20 cellular contexts compared by ENCODE assay signal in the genomic region with DNA sequence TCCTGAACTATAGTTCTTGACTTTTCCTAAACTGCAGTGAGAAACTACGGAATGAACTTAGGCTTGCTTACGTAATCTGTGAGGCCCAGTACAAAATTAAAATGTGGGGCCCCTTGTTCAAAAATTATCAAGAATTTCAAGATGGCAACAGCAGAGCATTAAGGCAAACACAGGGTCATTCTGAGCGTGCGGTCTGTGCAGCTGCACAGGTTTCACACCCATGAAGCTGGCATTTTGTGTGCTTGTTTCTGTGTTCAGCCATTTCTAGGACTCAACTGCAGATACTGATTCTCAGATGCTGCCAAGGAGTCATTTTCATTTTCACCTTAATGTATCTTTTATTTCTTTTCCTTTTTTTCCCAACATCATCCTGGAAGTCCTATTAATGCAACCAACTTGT. TPM values are rescaled to one million over a fixed set of nuclear protein-coding genes. Genes with fewer than 3 reads are reported as not detected.
A peak's percentile ranks its signal among the peaks of the same experiment; 100 is the strongest.
DNase-seq lines count a peak whose midpoint lies in the region; ATAC-seq and TF ChIP-seq lines count a peak whose summit lies in the region.
"Had no signal": no experiment of that assay in that cellular context is flagged by ENCODE, and none has a peak within 500 bp of the region (broad histone marks: within the 10 kb centered on the region; RNA-seq: fewer than 3 reads in every experiment).

No MANE protein-coding gene starts in this region.

- H3K9me3 ChIP-seq in BLaER1 (peaks cover 32% of the 10 kb centered on the region), Loucy (ENCODE audit: insufficient read depth, low read depth, low read length) (no peaks in the 10 kb centered on the region)
- H3K9me3 ChIP-seq in CD4-positive, CD25-positive, alpha-beta regulatory T cell (ENCODE audit: control insufficient read depth in 2 of 2, low read length in 2 of 2): no peaks in the 10 kb centered on the region
- H3K9me3 ChIP-seq: BE2C, Caco-2, SJSA1 had no signal

- H3K9me3 Mint-ChIP-seq in CD4-positive, CD25-positive, alpha-beta regulatory T cell: no peaks in the 10 kb centered on the region
- peaks cover 8% of the 10 kb centered on the region for H3K9me3 Mint-ChIP-seq in activated naive CD8-positive, alpha-beta T cell treated with anti-CD3 and anti-CD28 coated beads for 36 hours
- peaks cover 0 to 7% (median 1%) of the 10 kb centered on the region in 7 donors for H3K9me3 Mint-ChIP-seq in CD14-positive monocyte
- H3K9me3 Mint-ChIP-seq: H9, IgD-negative memory B cell had no signal

- no peak for ATAC-seq in CD4-positive, CD25-positive, alpha-beta regulatory T cell (ENCODE audit: low read depth in 2 of 2)
- ATAC-seq in HG03108 (IDR thresholded peaks at IDR 0.05; ENCODE audit: unreplicated experiment): no peak

- H3K36me3 Mint-ChIP-seq in CD4-positive, CD25-positive, alpha-beta regulatory T cell: peaks cover 5% of the 10 kb centered on the region
- peaks cover 18% of the 10 kb centered on the region for H3K36me3 Mint-ChIP-seq in activated naive CD8-positive, alpha-beta T cell treated with anti-CD3 and anti-CD28 coated beads for 36 hours
- no peaks in the 10 kb centered on the region for H3K36me3 Mint-ChIP-seq in CD14-positive monocyte

- intact Hi-C loops in CD14-positive monocyte (cut with micrococcal nuclease): no loop called here

- H3K4me2 ChIP-seq in BLaER1: peak overlapping the region; percentile 76
- peak overlapping the region; percentile 68 for H3K4me2 ChIP-seq in Loucy (ENCODE audit: low read depth, low read length, poor library complexity, severe bottlenecking)
- H3K4me2 ChIP-seq: PC-9 had no signal

- H3K9me2 ChIP-seq in Loucy (replicated peaks; ENCODE audit: low read depth, low read length): no peaks in the 10 kb centered on the region

- TF ChIP-seq CTCF in Loucy (conservative IDR thresholded peaks at IDR 0.05; ENCODE audit: low read length): no peak
- TF ChIP-seq CTCF in CD14-positive monocyte (IDR thresholded peaks at IDR 0.05): no peak

- H3K4me1 ChIP-seq in BLaER1 (peaks cover 94% of the 10 kb centered on the region), Loucy (ENCODE audit: insufficient read depth, low read length, poor library complexity, severe bottlenecking) (peaks cover 31% of the 10 kb centered on the region)
- H3K4me1 ChIP-seq in CD4-positive, CD25-positive, alpha-beta regulatory T cell (ENCODE audit: control insufficient read depth, insufficient read depth, low read length, poor library complexity, severe bottlenecking): peaks cover 29% of the 10 kb centered on the region
- H3K4me1 ChIP-seq: BE2C, Caco-2, SJSA1 had no signal

- H3K4me3 ChIP-seq in BLaER1: no peak overlapping the region
- H3K4me3 ChIP-seq in CD4-positive, CD25-positive, alpha-beta regulatory T cell (ENCODE audit: low read depth, low read length): no peak overlapping the region
- H3K4me3 ChIP-seq in Loucy (ENCODE audit: low read length, poor library complexity, severe bottlenecking): no peak overlapping the region
- H3K4me3 ChIP-seq: PC-9, SJSA1 had no signal

- H3K4me1 Mint-ChIP-seq in CD4-positive, CD25-positive, alpha-beta regulatory T cell: peaks cover 14 to 59% (median 32%) of the 10 kb centered on the region in 4 donors
- H3K4me1 Mint-ChIP-seq in activated naive CD8-positive, alpha-beta T cell treated with anti-CD3 and anti-CD28 coated beads for 36 hours: peaks cover 57% of the 10 kb centered on the region
- peaks cover 8% of the 10 kb centered on the region for H3K4me1 Mint-ChIP-seq in CD14-positive monocyte
- H3K4me1 Mint-ChIP-seq: H9 had no signal

- H3K79me2 ChIP-seq in Loucy (ENCODE audit: insufficient read depth, low read length): no peaks in the 10 kb centered on the region

- peaks cover 3% of the 10 kb centered on the region; the same call in 1 of the 2 replicates for H3F3A ChIP-seq in Loucy (ENCODE audit: low read depth)

- H3K9ac ChIP-seq in BLaER1 (peak overlapping the region; percentile 49; the same call in 1 of the 2 replicates), Loucy (ENCODE audit: low read depth, low read length, poor library complexity, severe bottlenecking) (peak overlapping the region; percentile 34)

- H3K36me3 ChIP-seq in BLaER1 (no peaks in the 10 kb centered on the region), Loucy (ENCODE audit: insufficient read depth, low read length) (no peaks in the 10 kb centered on the region)
- H3K36me3 ChIP-seq in CD4-positive, CD25-positive, alpha-beta regulatory T cell (ENCODE audit: control insufficient read depth, insufficient read depth, low read length): no peaks in the 10 kb centered on the region
- H3K36me3 ChIP-seq: BE2C, SJSA1 had no signal

- peak overlapping the region; percentile 91 for H3K27ac ChIP-seq in BLaER1
- H3K27ac ChIP-seq in CD4-positive, CD25-positive, alpha-beta regulatory T cell (ENCODE audit: insufficient read depth, low read length, poor library complexity, severe bottlenecking): peak overlapping the region; percentile 68
- H3K27ac ChIP-seq: PC-9, SJSA1 had no signal

- H4K20me1 ChIP-seq in BLaER1 (no peaks in the 10 kb centered on the region), Loucy (ENCODE audit: insufficient read depth, low read length, poor library complexity, severe bottlenecking) (no peaks in the 10 kb centered on the region)

- no peak for DNase-seq in CD4-positive, CD25-positive, alpha-beta regulatory T cell
- no peak for DNase-seq in activated naive CD8-positive, alpha-beta T cell treated with anti-CD3 and anti-CD28 coated beads for 36 hours
- DNase-seq in AG08395 (ENCODE audit: low spot score) (no peak), AG08396 (ENCODE audit: low spot score) (no peak), CD14-positive monocyte (ENCODE audit: low spot score) (no peak)
- DNase-seq: BE2C, Caco-2, DMS153, H9, NCI-H1436, NCI-H2029, NCI-H2171, NCI-H446, NCI-H69, PC-9 had no signal

- H3K4me3 Mint-ChIP-seq in CD4-positive, CD25-positive, alpha-beta regulatory T cell: peak overlapping the region in 2 of 4 donors; percentile 18 to 79
- H3K4me3 Mint-ChIP-seq in activated naive CD8-positive, alpha-beta T cell treated with anti-CD3 and anti-CD28 coated beads for 36 hours: no peak overlapping the region
- H3K4me3 Mint-ChIP-seq in CD14-positive monocyte: no peak overlapping the region
- H3K4me3 Mint-ChIP-seq: H9, IgD-negative memory B cell had no signal

- H3K27ac Mint-ChIP-seq in CD4-positive, CD25-positive, alpha-beta regulatory T cell: peak overlapping the region; percentile 82 to 97 (median 94)
- peak overlapping the region; percentile 83 for H3K27ac Mint-ChIP-seq in activated naive CD8-positive, alpha-beta T cell treated with anti-CD3 and anti-CD28 coated beads for 36 hours
- no peak overlapping the region for H3K27ac Mint-ChIP-seq in CD14-positive monocyte
- H3K27ac Mint-ChIP-seq: H9, IgD-negative memory B cell had no signal

- no peak overlapping the region for H2AFZ ChIP-seq in Loucy (ENCODE audit: low read length)
- H2AFZ ChIP-seq: PC-9 had no signal

- H3K27me3 ChIP-seq in BLaER1 (no peaks in the 10 kb centered on the region), Loucy (ENCODE audit: insufficient read depth, low read length, poor library complexity, severe bottlenecking) (no peaks in the 10 kb centered on the region)
- no peaks in the 10 kb centered on the region for H3K27me3 ChIP-seq in CD4-positive, CD25-positive, alpha-beta regulatory T cell (ENCODE audit: control insufficient read depth, insufficient read depth, low read length)
- H3K27me3 ChIP-seq: BE2C, SJSA1 had no signal

- H3K27me3 Mint-ChIP-seq in CD4-positive, CD25-positive, alpha-beta regulatory T cell: no peaks in the 10 kb centered on the region
- no peaks in the 10 kb centered on the region for H3K27me3 Mint-ChIP-seq in activated naive CD8-positive, alpha-beta T cell treated with anti-CD3 and anti-CD28 coated beads for 36 hours
- peaks cover 2 to 3% (median 2%) of the 10 kb centered on the region in 3 donors for H3K27me3 Mint-ChIP-seq in CD14-positive monocyte (ENCODE audit: low read depth in 3 of 3)

RNA-seq across cellular contexts. Expression of a gene that starts 49.6 kb away (rescaled TPM):
- total RNA-seq in CD4-positive, CD25-positive, alpha-beta regulatory T cell: 109 TPM
- 10 to 100 TPM; 49.4 to 66.8 (median 61.8) TPM for polyA plus RNA-seq in CD4-positive, CD25-positive, alpha-beta regulatory T cell
- total RNA-seq in activated naive CD8-positive, alpha-beta T cell treated with anti-CD3 and anti-CD28 coated beads for 36 hours: 100 to 1,000 TPM; 147 to 151 TPM
- polyA plus RNA-seq in CD14-positive monocyte: 10 to 100 TPM; 36.3 to 48.9 TPM

Comparison
In these comparisons a context has a peak if more than half of its experiments do, and no peak if none do; other contexts are left out.
1. H3K27ac Mint-ChIP-seq: peak in CD4-positive, CD25-positive, alpha-beta regulatory T cell (3 of 3) and activated naive CD8-positive, alpha-beta T cell treated with anti-CD3 and anti-CD28 coated beads for 36 hours (single experiment); none in CD14-positive monocyte (0 of 7).